Comparison of ENCODE assay signal across 20 cellular contexts in genomic region chr11:61775106-61775505, GRCh38. TPM values are rescaled to one million over a fixed set of nuclear protein-coding genes. Genes with fewer than 3 reads are reported as not detected.
"Had no signal": no experiment of that assay in that cellular context is flagged by ENCODE, and none has a peak within 500 bp of the region (broad histone marks: within the 10 kb centered on the region; RNA-seq: fewer than 3 reads in every experiment).

No MANE protein-coding gene starts in this region.

- H3K27ac Mint-ChIP-seq: activated CD4-positive, alpha-beta memory T cell treated with anti-CD3 and anti-CD28 coated beads, Interleukin-2, amount 10 ng/mL, durations not matched to agents 7 days and 5 days; activated naive CD8-positive, alpha-beta T cell had no signal

- DNase-seq: activated CD4-positive, alpha-beta memory T cell treated with anti-CD3 and anti-CD28 coated beads, Interleukin-2, amount 10 ng/mL, durations not matched to agents 7 days and 5 days; activated CD4-positive, CD25-positive, alpha-beta regulatory T cell treated with anti-CD3 and anti-CD28 coated beads, Interleukin-2, amount 50 U/mL, for 72 hours; activated CD8-positive, alpha-beta memory T cell treated with anti-CD3 and anti-CD28 coated beads, Interleukin-2, amount 50 U/mL, for 4 hours; activated gamma-delta T cell treated with Interleukin-2 at 50 U/mL for 16 hours; activated T-cell treated with anti-CD3 and anti-CD28 coated beads, Interleukin-2, amount 50 U/mL, for 48 hours; anterior cingulate cortex; brain microvascular endothelial cell; cerebellar nuclear complex; dermis blood vessel endothelial cell; islet precursor cell; mucosa of descending colon; naive thymus-derived CD4-positive, alpha-beta T cell; occipital lobe; stimulated activated CD4-positive, alpha-beta T cell treated with anti-CD3 and anti-CD28 coated beads, Interleukin-2, amount 100 ng/mL, for 48 hours; stimulated activated naive CD4-positive, alpha-beta T cell; T1000 had no signal

- H3K4me3 Mint-ChIP-seq: activated CD4-positive, alpha-beta memory T cell treated with anti-CD3 and anti-CD28 coated beads, Interleukin-2, amount 10 ng/mL, durations not matched to agents 7 days and 5 days; activated naive CD8-positive, alpha-beta T cell; naive thymus-derived CD4-positive, alpha-beta T cell had no signal

- H3K27ac ChIP-seq: brain microvascular endothelial cell, left lung, SJSA1 had no signal

- H3K9me3 Mint-ChIP-seq: activated CD4-positive, alpha-beta memory T cell treated with anti-CD3 and anti-CD28 coated beads, Interleukin-2, amount 10 ng/mL, durations not matched to agents 7 days and 5 days; naive thymus-derived CD4-positive, alpha-beta T cell had no signal

- H3K4me1 ChIP-seq: SJSA1 had no signal

- H3K27me3 Mint-ChIP-seq: activated naive CD8-positive, alpha-beta T cell had no signal

- H3K4me3 ChIP-seq: left lung, mucosa of descending colon, SJSA1 had no signal

- H3K27me3 ChIP-seq: brain microvascular endothelial cell, SJSA1 had no signal

- H3K9me3 ChIP-seq: left lung, mucosa of descending colon, SJSA1 had no signal

- ATAC-seq: left lung, mucosa of descending colon had no signal

- H3K36me3 Mint-ChIP-seq: activated naive CD8-positive, alpha-beta T cell; naive thymus-derived CD4-positive, alpha-beta T cell had no signal

- H3K36me3 ChIP-seq: left lung, SJSA1 had no signal

RNA-seq across cellular contexts. Expression of gene MYRF, which starts 22.7 kb away (rescaled TPM):
- total RNA-seq: skeletal muscle tissue had no signal
